7 cellular contexts compared by ENCODE assay signal in the genomic region with DNA sequence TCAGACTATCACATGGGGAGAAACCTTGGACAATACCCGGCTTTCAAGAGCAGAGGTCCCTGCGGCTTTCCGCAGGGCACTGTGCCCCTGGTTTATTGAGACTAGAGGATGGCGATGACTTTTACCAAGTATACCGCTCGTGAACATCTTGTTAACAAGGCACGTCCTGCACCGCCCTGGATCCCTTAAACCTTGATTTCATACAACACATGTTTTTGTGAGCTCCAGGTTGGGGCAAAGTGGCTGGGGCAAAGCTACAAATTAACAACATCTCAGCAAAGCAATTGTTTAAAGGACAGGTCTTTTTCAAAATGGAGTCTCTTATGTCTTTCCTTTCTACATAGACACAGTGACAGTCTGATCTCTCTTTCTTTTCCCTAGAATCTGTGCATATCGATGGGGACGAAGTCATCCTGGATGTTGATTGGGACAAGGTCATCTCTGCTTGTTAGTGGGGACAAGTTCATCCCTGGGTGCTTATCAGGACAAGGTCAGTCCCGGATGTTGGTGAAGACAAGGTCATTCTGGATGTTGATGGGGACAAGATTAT. TPM values are rescaled to one million over a fixed set of nuclear protein-coding genes. Genes with fewer than 3 reads are reported as not detected.
DNase-seq lines count a peak whose midpoint lies in the region; ATAC-seq and TF ChIP-seq lines count a peak whose summit lies in the region.
"Not testable (repeated sequence)": the region's sequence is repeated elsewhere in the genome, so short reads cannot be mapped to it uniquely, and the experiment has no call there.

No MANE protein-coding gene starts in this region.

- not testable (repeated sequence) for TF ChIP-seq CTCF in endothelial cell (IDR thresholded peaks at IDR 0.05; ENCODE audit: unreplicated experiment)

- peak overlapping the region in 7 of 8 donors; percentile 26 to 98 (median 77) for H3K27ac Mint-ChIP-seq in CD8-positive, alpha-beta memory T cell
- H3K27ac Mint-ChIP-seq in activated CD4-positive, alpha-beta memory T cell treated with anti-CD3 and anti-CD28 coated beads for 36 hours: peak overlapping the region; percentile 4
- peak overlapping the region; percentile 95 for H3K27ac Mint-ChIP-seq in activated naive CD8-positive, alpha-beta T cell
- peak overlapping the region; percentile 3 for H3K27ac Mint-ChIP-seq in endothelial cell (ENCODE audit: unreplicated experiment)
- H3K27ac Mint-ChIP-seq in naive thymus-derived CD4-positive, alpha-beta T cell: peak overlapping the region; percentile 3 to 94 (median 49)
- peak overlapping the region; percentile 95 for H3K27ac Mint-ChIP-seq in stimulated activated memory B cell treated with anti-CD40 and anti-IgM and Interleukin-4, amounts not matched to agents 10 μg/mL and 1 μg/mL and 100 μg/mL, for 72 hours

- in situ Hi-C loops in SK-MEL-5 (cut with HindIII; ENCODE audit: low pct_unique_long_range_greater_than_20kb, low sequenced_read_pairs): not testable (repeated sequence)

- not testable (repeated sequence) for H3K9me3 Mint-ChIP-seq in CD8-positive, alpha-beta memory T cell; activated CD4-positive, alpha-beta memory T cell treated with anti-CD3 and anti-CD28 coated beads for 36 hours; activated naive CD8-positive, alpha-beta T cell (ENCODE audit: low read depth); stimulated activated memory B cell treated with anti-CD40 and anti-IgM and Interleukin-4, amounts not matched to agents 10 μg/mL and 1 μg/mL and 100 μg/mL, for 72 hours
- peaks cover 30% of the 10 kb centered on the region for H3K9me3 Mint-ChIP-seq in endothelial cell (ENCODE audit: unreplicated experiment)
- peaks cover 0 to 11% (median 3%) of the 10 kb centered on the region in 11 donors for H3K9me3 Mint-ChIP-seq in naive thymus-derived CD4-positive, alpha-beta T cell

- H3K9me3 ChIP-seq in CD8-positive, alpha-beta memory T cell (ENCODE audit: low read length); naive thymus-derived CD4-positive, alpha-beta T cell (ENCODE audit: control insufficient read depth in 2 of 3, low read length in 3 of 3): not testable (repeated sequence)

- not testable (repeated sequence) for H3K36me3 ChIP-seq in CD8-positive, alpha-beta memory T cell (ENCODE audit: insufficient read depth, low read length); naive thymus-derived CD4-positive, alpha-beta T cell (ENCODE audit: control insufficient read depth in 2 of 3, insufficient read depth in 3 of 3, low read length in 3 of 3)

- intact Hi-C loops in activated CD4-positive, alpha-beta memory T cell treated with anti-CD3 and anti-CD28 coated beads for 36 hours (cut with micrococcal nuclease); naive thymus-derived CD4-positive, alpha-beta T cell (cut with micrococcal nuclease): not testable (repeated sequence)

- H3K4me1 Mint-ChIP-seq in CD8-positive, alpha-beta memory T cell: peaks cover 22 to 24% (median 23%) of the 10 kb centered on the region in 3 donors
- H3K4me1 Mint-ChIP-seq in activated CD4-positive, alpha-beta memory T cell treated with anti-CD3 and anti-CD28 coated beads for 36 hours (ENCODE audit: low read depth): peaks cover 17% of the 10 kb centered on the region
- H3K4me1 Mint-ChIP-seq in activated naive CD8-positive, alpha-beta T cell (ENCODE audit: low read depth): peaks cover 27% of the 10 kb centered on the region
- H3K4me1 Mint-ChIP-seq in endothelial cell (ENCODE audit: unreplicated experiment); stimulated activated memory B cell treated with anti-CD40 and anti-IgM and Interleukin-4, amounts not matched to agents 10 μg/mL and 1 μg/mL and 100 μg/mL, for 72 hours: not testable (repeated sequence)
- H3K4me1 Mint-ChIP-seq in naive thymus-derived CD4-positive, alpha-beta T cell: peaks cover 7 to 34% (median 20%) of the 10 kb centered on the region in 7 donors

- POLR2A ChIA-PET in CD8-positive, alpha-beta memory T cell (lab: Charles Lee); activated CD4-positive, alpha-beta memory T cell treated with anti-CD3 and anti-CD28 coated beads for 36 hours (lab: Charles Lee); naive thymus-derived CD4-positive, alpha-beta T cell (lab: Charles Lee): not testable (repeated sequence)

- not testable (repeated sequence) for H3K27me3 ChIP-seq in CD8-positive, alpha-beta memory T cell (ENCODE audit: insufficient read depth, low read length, poor library complexity, severe bottlenecking); naive thymus-derived CD4-positive, alpha-beta T cell (ENCODE audit: control insufficient read depth in 2 of 2, insufficient read depth in 2 of 2, low read length in 2 of 2)

- peak overlapping the region in 6 of 7 donors; percentile 3 to 82 (median 34) for H3K4me3 Mint-ChIP-seq in CD8-positive, alpha-beta memory T cell
- not testable (repeated sequence) for H3K4me3 Mint-ChIP-seq in activated CD4-positive, alpha-beta memory T cell treated with anti-CD3 and anti-CD28 coated beads for 36 hours; activated naive CD8-positive, alpha-beta T cell; stimulated activated memory B cell treated with anti-CD40 and anti-IgM and Interleukin-4, amounts not matched to agents 10 μg/mL and 1 μg/mL and 100 μg/mL, for 72 hours
- H3K4me3 Mint-ChIP-seq in endothelial cell (ENCODE audit: unreplicated experiment): peak overlapping the region; percentile 42
- H3K4me3 Mint-ChIP-seq in naive thymus-derived CD4-positive, alpha-beta T cell: peak overlapping the region in 6 of 10 donors; percentile 6 to 65 (median 18)

- not testable (repeated sequence) for H3K27me3 Mint-ChIP-seq in CD8-positive, alpha-beta memory T cell; activated CD4-positive, alpha-beta memory T cell treated with anti-CD3 and anti-CD28 coated beads for 36 hours; activated naive CD8-positive, alpha-beta T cell; naive thymus-derived CD4-positive, alpha-beta T cell; stimulated activated memory B cell treated with anti-CD40 and anti-IgM and Interleukin-4, amounts not matched to agents 10 μg/mL and 1 μg/mL and 100 μg/mL, for 72 hours
- peaks cover 20% of the 10 kb centered on the region for H3K27me3 Mint-ChIP-seq in endothelial cell (ENCODE audit: unreplicated experiment)

- CTCF ChIA-PET in CD8-positive, alpha-beta memory T cell (lab: Charles Lee); activated CD4-positive, alpha-beta memory T cell treated with anti-CD3 and anti-CD28 coated beads for 36 hours (lab: Charles Lee); naive thymus-derived CD4-positive, alpha-beta T cell (lab: Charles Lee): not testable (repeated sequence)

- ATAC-seq in naive thymus-derived CD4-positive, alpha-beta T cell; stimulated activated memory B cell treated with anti-CD40 and anti-IgM and Interleukin-4, amounts not matched to agents 10 μg/mL and 1 μg/mL and 100 μg/mL, for 72 hours: not testable (repeated sequence)

- not testable (repeated sequence) for H3K4me3 ChIP-seq in CD8-positive, alpha-beta memory T cell (ENCODE audit: low read length); naive thymus-derived CD4-positive, alpha-beta T cell (ENCODE audit: low read length)

- DNase-seq in CD8-positive, alpha-beta memory T cell; activated CD4-positive, alpha-beta memory T cell treated with anti-CD3 and anti-CD28 coated beads for 36 hours; endothelial cell (ENCODE audit: low spot score); naive thymus-derived CD4-positive, alpha-beta T cell: not testable (repeated sequence)
- DNase-seq in SK-MEL-5 (ENCODE audit: low read depth, low spot score): peak; percentile 4

- not testable (repeated sequence) for H3K36me3 Mint-ChIP-seq in CD8-positive, alpha-beta memory T cell; activated CD4-positive, alpha-beta memory T cell treated with anti-CD3 and anti-CD28 coated beads for 36 hours; activated naive CD8-positive, alpha-beta T cell; naive thymus-derived CD4-positive, alpha-beta T cell
- H3K36me3 Mint-ChIP-seq in endothelial cell (ENCODE audit: low read depth, unreplicated experiment): peaks cover 19% of the 10 kb centered on the region
- peaks cover 14% of the 10 kb centered on the region for H3K36me3 Mint-ChIP-seq in stimulated activated memory B cell treated with anti-CD40 and anti-IgM and Interleukin-4, amounts not matched to agents 10 μg/mL and 1 μg/mL and 100 μg/mL, for 72 hours

- not testable (repeated sequence) for H3K27ac ChIP-seq in CD8-positive, alpha-beta memory T cell (ENCODE audit: low read depth, low read length); naive thymus-derived CD4-positive, alpha-beta T cell (ENCODE audit: low read depth, low read length)

- H3K4me1 ChIP-seq in CD8-positive, alpha-beta memory T cell (ENCODE audit: insufficient read depth, low read length): not testable (repeated sequence)
- peaks cover 0 to 12% of the 10 kb centered on the region in 2 donors for H3K4me1 ChIP-seq in naive thymus-derived CD4-positive, alpha-beta T cell (ENCODE audit: control insufficient read depth in 2 of 2, insufficient read depth in 2 of 2, low read length in 2 of 2)

RNA-seq across cellular contexts. Expression of a gene that starts 29.3 kb away (rescaled TPM):
- total RNA-seq in CD8-positive, alpha-beta memory T cell: 10 to 100 TPM; 28.5 to 30.6 TPM
- polyA plus RNA-seq in CD8-positive, alpha-beta memory T cell: 4.6 TPM
- 4.8 and 5.8 TPM in 2 replicates for total RNA-seq in SK-MEL-5 (2014; rRNA removed; shearing (Covaris generic))
- polyA plus RNA-seq in SK-MEL-5 (2015; cell fraction: cytosol; rRNA removed): 12.0 and 16.7 TPM in 2 replicates
- 11.8 and 16.9 TPM in 2 replicates for polyA plus RNA-seq in SK-MEL-5 (2015; cell fraction: nucleus; rRNA removed)
- total RNA-seq in activated CD4-positive, alpha-beta memory T cell treated with anti-CD3 and anti-CD28 coated beads for 36 hours: 10 to 100 TPM; 42.2 to 46.5 TPM
- 21.7 TPM for total RNA-seq in endothelial cell (ENCODE audit: unreplicated experiment)
- 10 to 100 TPM; 18.2 to 51.1 (median 40.6) TPM for total RNA-seq in naive thymus-derived CD4-positive, alpha-beta T cell
- polyA plus RNA-seq in naive thymus-derived CD4-positive, alpha-beta T cell: 1 to 10 TPM; 3.2 to 8.4 TPM

Comparison
In these comparisons a context has a peak if more than half of its experiments do, and no peak if none do; other contexts are left out.
1. H3K27ac Mint-ChIP-seq: peak in every context shown above with its lines; median percentile 95 in activated naive CD8-positive, alpha-beta T cell; 95 in stimulated activated memory B cell treated with anti-CD40 and anti-IgM and Interleukin-4, amounts not matched to agents 10 μg/mL and 1 μg/mL and 100 μg/mL, for 72 hours; 77 in CD8-positive, alpha-beta memory T cell; 49 in naive thymus-derived CD4-positive, alpha-beta T cell; 4 in activated CD4-positive, alpha-beta memory T cell treated with anti-CD3 and anti-CD28 coated beads for 36 hours; 3 in endothelial cell.